Comparison of ENCODE assay signal across 12 cellular contexts in the genomic region with DNA sequence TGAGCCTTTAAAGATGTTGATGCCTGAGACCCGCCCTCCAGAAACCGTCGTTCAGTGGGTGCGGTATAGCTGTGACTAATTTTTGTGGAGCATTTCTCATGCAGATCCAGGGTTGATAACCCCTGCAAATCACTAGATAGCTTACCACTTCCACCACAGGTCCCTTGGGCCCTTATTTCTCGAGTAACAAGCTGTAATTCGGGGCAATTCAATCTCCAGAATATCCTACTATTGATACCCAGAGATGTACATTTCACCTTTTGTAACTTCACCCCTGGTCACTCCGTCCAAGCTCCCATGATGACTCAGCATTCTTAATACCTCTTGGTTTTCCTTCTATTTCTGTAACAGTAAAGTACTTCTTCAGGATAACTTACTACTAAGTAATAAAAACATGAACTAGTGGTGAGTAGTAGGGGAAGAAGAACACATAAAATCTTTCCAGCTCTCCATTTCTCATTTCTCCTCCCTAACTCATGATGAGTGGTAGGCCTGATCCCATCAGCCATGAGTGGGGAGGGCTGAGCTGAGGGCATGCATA.
DNase-seq lines count a peak whose midpoint lies in the region; ATAC-seq, FAIRE-seq and TF ChIP-seq lines count a peak whose summit lies in the region.
"Had no signal": no experiment of that assay in that cellular context is flagged by ENCODE, and none has a peak within 500 bp of the region (broad histone marks: within the 10 kb centered on the region; RNA-seq: fewer than 3 reads in every experiment).

No MANE protein-coding gene starts in this region.

- H3K4me3 Mint-ChIP-seq in stimulated activated naive B cell treated with anti-CD40 and anti-IgM and Interleukin-4, amounts not matched to agents 10 μg/mL and 1 μg/mL and 100 μg/mL, for 72 hours = no peak overlapping the region

- no peaks in the 10 kb centered on the region for H4K20me1 ChIP-seq in K562 (replicated peaks; ENCODE audit: control insufficient read depth, insufficient read depth, low read length)

- no peak for TF ChIP-seq EP300 in K562 (IDR thresholded peaks at IDR 0.05; ENCODE audit: low read length)
- TF ChIP-seq EP300 in transverse colon (IDR thresholded peaks at IDR 0.05; ENCODE audit: low read depth) = no peak

- no peak overlapping the region for H3K27ac Mint-ChIP-seq in stimulated activated naive B cell treated with anti-CD40 and anti-IgM and Interleukin-4, amounts not matched to agents 10 μg/mL and 1 μg/mL and 100 μg/mL, for 72 hours

- H3K4me1 ChIP-seq in K562 (replicated peaks in 1 of 2; ENCODE audit: control insufficient read depth in 2 of 2, insufficient read depth in 2 of 2, low read length in 2 of 2) (no peaks in the 10 kb centered on the region; a peak in 2 of 5 replicates), transverse colon (peaks cover 38 to 48% (median 41%) of the 10 kb centered on the region in 4 donors)

- H3K9me3 ChIP-seq in K562 (replicated peaks; ENCODE audit: control insufficient read depth, insufficient read depth, low read depth, low read length) = no peaks in the 10 kb centered on the region
- no peaks in the 10 kb centered on the region for H3K9me3 ChIP-seq in transverse colon

- no peak overlapping the region for H2AFZ ChIP-seq in K562 (ENCODE audit: low read depth, low read length)

- H3K4me2 ChIP-seq in K562 (ENCODE audit: insufficient read depth, low read length) = no peak overlapping the region

- CTCF ChIA-PET in K562 (lab: Yijun Ruan, JAX; ENCODE audit: low intra/inter-chr PET ratio) = no interaction called here

- FAIRE-seq in K562 (lab: Jason Lieb, UNC) = no peak

- TF ChIP-seq CTCF in K562 (IDR thresholded peaks at IDR 0.05 in 2 of 3, conservative IDR thresholded peaks at IDR 0.05 in 1 of 3; ENCODE audit: insufficient read depth in 2 of 3, low read depth in 1 of 3, low read length in 3 of 3) = no peak
- TF ChIP-seq CTCF in transverse colon (IDR thresholded peaks at IDR 0.05) = no peak

- 13% methylated on average over 7 of the region's 7 CpGs for WGBS in K562 (ENCODE audit: insufficient coverage, low coverage, missing lambda C conversion rate)
- WGBS in transverse colon (ENCODE audit: low coverage in 1 of 2), 2 donors = 70 to 80% methylated on average over 5 to 7 of the region's 7 CpGs

- DNase-seq in HT-29 (ENCODE audit: low spot score) = peak; percentile 29
- peak in 2 of 4 experiments; percentile 17 to 20 for DNase-seq in K562 (ENCODE audit: extremely low read depth in 1 of 4, low spot score in 3 of 4)
- peak; percentile 49 for DNase-seq in kidney tubule cell (ENCODE audit: low spot score)
- no peak for DNase-seq in transverse colon
- no peak for DNase-seq in effector CD8-positive, alpha-beta T cell (lab: John Stamatoyannopoulos, UW)
- DNase-seq in NCI-H1694 treated with DMSO at 0.1 percent for 48 hours (lab: John Stamatoyannopoulos, UW) = no peak
- no peak for DNase-seq in stimulated activated naive B cell treated with anti-CD40 and anti-IgM and Interleukin-4, amounts not matched to agents 10 μg/mL and 1 μg/mL and 100 μg/mL, for 72 hours
- DNase-seq: DMS79; left colon; NCI-H187; NK-92 treated with Interleukin-12 subunit alpha and Interleukin-12 subunit beta, amount 100 ng/mL, for 24 hours; occipital lobe had no signal

- no peak overlapping the region for H3K4me3 ChIP-seq in K562
- H3K4me3 ChIP-seq in transverse colon = no peak overlapping the region

- TF ChIP-seq RAD21 in K562 (CRISPR knock-in tag; conservative IDR thresholded peaks at IDR 0.05 in 1 of 2, IDR thresholded peaks at IDR 0.05 in 1 of 2) = no peak

- ATAC-seq in K562 = no peak
- ATAC-seq in stimulated activated naive B cell treated with anti-CD40 and anti-IgM and Interleukin-4, amounts not matched to agents 10 μg/mL and 1 μg/mL and 100 μg/mL, for 72 hours (replicated peaks) = no peak
- ATAC-seq: left colon had no signal

- H3K27ac ChIP-seq in K562 (ENCODE audit: extremely low read depth, low read depth, low read length) (no peak overlapping the region), transverse colon (peak overlapping the region; percentile 85 to 89 (median 88))

- POLR2A ChIA-PET in K562 (lab: Yijun Ruan, JAX) = interaction anchor here (1.7 kb wide), 1 partner anchor 10 kb away, joined by 4 read pairs; no protein-coding TSS in a partner anchor

- H3K36me3 ChIP-seq in K562 (ENCODE audit: control insufficient read depth, insufficient read depth, low read length) (no peaks in the 10 kb centered on the region), transverse colon (no peaks in the 10 kb centered on the region)

- H3K4me1 Mint-ChIP-seq in stimulated activated naive B cell treated with anti-CD40 and anti-IgM and Interleukin-4, amounts not matched to agents 10 μg/mL and 1 μg/mL and 100 μg/mL, for 72 hours = peaks cover 0 to 5% of the 10 kb centered on the region in 2 donors

- H3K9me3 Mint-ChIP-seq in stimulated activated naive B cell treated with anti-CD40 and anti-IgM and Interleukin-4, amounts not matched to agents 10 μg/mL and 1 μg/mL and 100 μg/mL, for 72 hours = no peaks in the 10 kb centered on the region

- intact Hi-C loops in K562 (cut with micrococcal nuclease) (no loop called here), transverse colon (cut with DNase I; ENCODE audit: low total_unique reads) (loop anchor here (10.0 kb wide), 1 partner anchor 192 kb away; no protein-coding TSS in a partner anchor)

- H3K9me1 ChIP-seq in K562 (ENCODE audit: control insufficient read depth, insufficient read depth, low read length) = no peaks in the 10 kb centered on the region

- H3K27me3 ChIP-seq in K562 (ENCODE audit: control insufficient read depth in 2 of 2, insufficient read depth in 2 of 2, low read length in 2 of 2) = no peaks in the 10 kb centered on the region
- no peaks in the 10 kb centered on the region for H3K27me3 ChIP-seq in transverse colon

- no peak overlapping the region for H3K9ac ChIP-seq in K562 (ENCODE audit: insufficient read depth in 1 of 2, low read depth in 2 of 2, low read length in 2 of 2)

- BruUV-seq in K562 (replicated peaks; lab: Mats Ljungman, UMichigan) = no TSS peak

- no peaks in the 10 kb centered on the region for H3K79me2 ChIP-seq in K562 (ENCODE audit: control insufficient read depth, insufficient read depth, low read length)

- in situ Hi-C loops in K562 (cut with MboI) (no loop called here), transverse colon (cut with MboI; ENCODE audit: low pct_ligation_motif_present in 1 of 4, low pct_unique_long_range_greater_than_20kb in 1 of 4, low sequenced_read_pairs in 3 of 4) (loop anchor here in 2 of 4 donors (5.0 to 25.0 kb wide), 3 partner anchors 135 to 192 kb away; no protein-coding TSS in a partner anchor)

- H3K36me3 Mint-ChIP-seq in stimulated activated naive B cell treated with anti-CD40 and anti-IgM and Interleukin-4, amounts not matched to agents 10 μg/mL and 1 μg/mL and 100 μg/mL, for 72 hours = no peaks in the 10 kb centered on the region

- TF ChIP-seq POLR2A in K562 (conservative IDR thresholded peaks at IDR 0.05) (no peak), transverse colon (IDR thresholded peaks at IDR 0.05) (no peak)

- H3K27me3 Mint-ChIP-seq in stimulated activated naive B cell treated with anti-CD40 and anti-IgM and Interleukin-4, amounts not matched to agents 10 μg/mL and 1 μg/mL and 100 μg/mL, for 72 hours = peaks cover 11 to 12% of the 10 kb centered on the region in 2 donors

TF ChIP-seq in K562, 482 proteins besides CTCF, POLR2A, EP300 and RAD21 (continues in another document):
- TF ChIP-seq ZNF57 (CRISPR knock-in tag; IDR thresholded peaks at IDR 0.05) = no peak
- TF ChIP-seq, protein P1, sequence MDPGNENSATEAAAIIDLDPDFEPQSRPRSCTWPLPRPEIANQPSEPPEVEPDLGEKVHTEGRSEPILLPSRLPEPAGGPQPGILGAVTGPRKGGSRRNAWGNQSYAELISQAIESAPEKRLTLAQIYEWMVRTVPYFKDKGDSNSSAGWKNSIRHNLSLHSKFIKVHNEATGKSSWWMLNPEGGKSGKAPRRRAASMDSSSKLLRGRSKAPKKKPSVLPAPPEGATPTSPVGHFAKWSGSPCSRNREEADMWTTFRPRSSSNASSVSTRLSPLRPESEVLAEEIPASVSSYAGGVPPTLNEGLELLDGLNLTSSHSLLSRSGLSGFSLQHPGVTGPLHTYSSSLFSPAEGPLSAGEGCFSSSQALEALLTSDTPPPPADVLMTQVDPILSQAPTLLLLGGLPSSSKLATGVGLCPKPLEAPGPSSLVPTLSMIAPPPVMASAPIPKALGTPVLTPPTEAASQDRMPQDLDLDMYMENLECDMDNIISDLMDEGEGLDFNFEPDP (CRISPR knock-in tag; IDR thresholded peaks at IDR 0.05) = no peak
- TF ChIP-seq ZNF75A (CRISPR knock-in tag; IDR thresholded peaks at IDR 0.05) = no peak
- TF ChIP-seq C11orf30 (IDR thresholded peaks at IDR 0.05; ENCODE audit: low read depth) = peak; percentile 69
- TF ChIP-seq MEIS2 (IDR thresholded peaks at IDR 0.05; ENCODE audit: partially characterized antibody) = no peak
- TF ChIP-seq BRF1 (IDR thresholded peaks at IDR 0.05; ENCODE audit: borderline replicate concordance, extremely low read depth, insufficient read length) = no peak
- TF ChIP-seq, protein P2, sequence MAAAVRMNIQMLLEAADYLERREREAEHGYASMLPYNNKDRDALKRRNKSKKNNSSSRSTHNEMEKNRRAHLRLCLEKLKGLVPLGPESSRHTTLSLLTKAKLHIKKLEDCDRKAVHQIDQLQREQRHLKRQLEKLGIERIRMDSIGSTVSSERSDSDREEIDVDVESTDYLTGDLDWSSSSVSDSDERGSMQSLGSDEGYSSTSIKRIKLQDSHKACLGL (CRISPR knock-in tag; IDR thresholded peaks at IDR 0.05; ENCODE audit: borderline replicate concordance, poor library complexity, severe bottlenecking) = no peak
- TF ChIP-seq MAFG (tag; conservative IDR thresholded peaks at IDR 0.05) = peak; percentile 92
- TF ChIP-seq SIN3A (IDR thresholded peaks at IDR 0.05; ENCODE audit: borderline replicate concordance in 2 of 2, control insufficient read depth in 1 of 2, low read depth in 2 of 2, low read length in 2 of 2) = no peak
- peak; percentile 29; the same call in 1 of the 2 replicates for TF ChIP-seq FOSL1 (tag; conservative IDR thresholded peaks at IDR 0.05)
- peak; percentile 56 for TF ChIP-seq NFE2 (IDR thresholded peaks at IDR 0.05; ENCODE audit: low read depth)
- no peak for TF ChIP-seq NBN (IDR thresholded peaks at IDR 0.05; ENCODE audit: low read depth)
- TF ChIP-seq BACH1 (tag; IDR thresholded peaks at IDR 0.05) = 0 out of 2 replicates have a peak, but pooled peaks have one; percentile 16
- peak; percentile 69 for TF ChIP-seq NFE2L1 (tag; IDR thresholded peaks at IDR 0.05; ENCODE audit: borderline replicate concordance, low read depth)
- peak; percentile 87 for TF ChIP-seq MAFK (IDR thresholded peaks at IDR 0.05; ENCODE audit: low read length)
- no peak for TF ChIP-seq NFIX (CRISPR knock-in tag; IDR thresholded peaks at IDR 0.05; ENCODE audit: low read depth)
- TF ChIP-seq CCNT2 (IDR thresholded peaks at IDR 0.05; ENCODE audit: borderline replicate concordance, extremely low read depth, insufficient read length, low read depth, low read length) = no peak

Comparison
In these comparisons a context has a peak if more than half of its experiments do, and no peak if none do; other contexts are left out.
1. DNase-seq: peak in HT-29 (single experiment) and kidney tubule cell (single experiment); none in transverse colon (single experiment), effector CD8-positive, alpha-beta T cell (single experiment), NCI-H1694 treated with DMSO at 0.1 percent for 48 hours (single experiment) and stimulated activated naive B cell treated with anti-CD40 and anti-IgM and Interleukin-4, amounts not matched to agents 10 μg/mL and 1 μg/mL and 100 μg/mL, for 72 hours (single experiment).